In genomic region chr7:128318696-128319095, GRCh38 we compare ENCODE assay signal across 17 cellular contexts. TPM values are rescaled to one million over a fixed set of nuclear protein-coding genes. Genes with fewer than 3 reads are reported as not detected.
"Had no signal": no experiment of that assay in that cellular context is flagged by ENCODE, and none has a peak within 500 bp of the region (broad histone marks: within the 10 kb centered on the region; RNA-seq: fewer than 3 reads in every experiment).

No MANE protein-coding gene starts in this region.

- H3K27me3 ChIP-seq: gastroesophageal sphincter, hepatocyte, stomach had no signal

- FAIRE-seq: astrocyte, colon had no signal

- H3K4me3 ChIP-seq: gastroesophageal sphincter, hepatocyte, stomach, thoracic aorta had no signal

- ATAC-seq: gastroesophageal sphincter had no signal

- H3K27ac ChIP-seq: epithelial cell of prostate, gastroesophageal sphincter, hepatocyte, parathyroid adenoma, stomach, thoracic aorta, WERI-Rb-1 had no signal

- H3K4me1 ChIP-seq: gastroesophageal sphincter, parathyroid adenoma had no signal

- H3K9me3 ChIP-seq: gastroesophageal sphincter, stomach, thoracic aorta had no signal

- DNase-seq: activated CD4-positive, alpha-beta T cell treated with anti-CD3 and anti-CD28 coated beads for 48 hours; activated gamma-delta T cell treated with Interleukin-2 at 50 U/mL for 16 hours; activated T-cell treated with anti-CD3 and anti-CD28 coated beads, Interleukin-2, amount 50 U/mL, for 48 hours; effector CD4-positive, alpha-beta T cell; retina; stimulated activated CD4-positive, alpha-beta T cell treated with anti-CD3 and anti-CD28 coated beads, Interleukin-4, amount 100 ng/mL, for 4 hours; stomach; T-helper 9 cell; WERI-Rb-1 had no signal

RNA-seq across cellular contexts. Expression of gene PRRT4, which starts 42.8 kb away (rescaled TPM):
- total RNA-seq: kidney epithelial cell, stomach had no signal
